12 cellular contexts compared by ENCODE assay signal in genomic region chr2:45892757-45893156, GRCh38.
DNase-seq lines count a peak whose midpoint lies in the region; ATAC-seq, FAIRE-seq and TF ChIP-seq lines count a peak whose summit lies in the region.
"Had no signal": no experiment of that assay in that cellular context is flagged by ENCODE, and none has a peak within 500 bp of the region (broad histone marks: within the 10 kb centered on the region; RNA-seq: fewer than 3 reads in every experiment).

No MANE protein-coding gene starts in this region.

- H3K9me3 ChIP-seq in right atrium auricular region (no peaks in the 10 kb centered on the region), left ventricle myocardium inferior (replicated peaks) (no peaks in the 10 kb centered on the region), upper lobe of left lung (no peaks in the 10 kb centered on the region)
- H3K9me3 ChIP-seq: heart left ventricle had no signal

- ATAC-seq in left cardiac atrium (peak; percentile 36 to 42), upper lobe of left lung (ENCODE audit: low FRiP score in 2 of 2) (peak in 1 of 2 donors; percentile 12)
- ATAC-seq: heart left ventricle had no signal

- no peak overlapping the region for H3K27ac ChIP-seq in right atrium auricular region
- no peak overlapping the region for H3K27ac ChIP-seq in left ventricle myocardium inferior (replicated peaks)
- peak overlapping the region; percentile 43 to 82 (median 76) for H3K27ac ChIP-seq in upper lobe of left lung
- H3K27ac ChIP-seq: heart left ventricle, KMS-11 had no signal

- no peak overlapping the region for H3K4me3 ChIP-seq in right atrium auricular region
- no peak overlapping the region for H3K4me3 ChIP-seq in left ventricle myocardium inferior
- H3K4me3 ChIP-seq in upper lobe of left lung, result peak overlapping the region in 1 of 4 donors; percentile 7
- H3K4me3 ChIP-seq: heart left ventricle had no signal

- intact Hi-C loops in left cardiac atrium (cut with DNase I), result no loop called here
- intact Hi-C loops in left ventricle myocardium inferior (cut with micrococcal nuclease), result no loop called here

- no peaks in the 10 kb centered on the region for H3K27me3 ChIP-seq in right atrium auricular region
- H3K27me3 ChIP-seq in left ventricle myocardium inferior (ENCODE audit: low read depth), result no peaks in the 10 kb centered on the region
- no peaks in the 10 kb centered on the region for H3K27me3 ChIP-seq in upper lobe of left lung
- H3K27me3 ChIP-seq: heart left ventricle had no signal

- H3K4me1 ChIP-seq in right atrium auricular region, result peaks cover 0 to 66% of the 10 kb centered on the region in 2 donors
- peaks cover 44% of the 10 kb centered on the region for H3K4me1 ChIP-seq in left ventricle myocardium inferior
- H3K4me1 ChIP-seq in upper lobe of left lung, result peaks cover 73 to 96% (median 76%) of the 10 kb centered on the region in 4 donors

- FAIRE-seq in GM12892 (lab: Jason Lieb, UNC), result no peak

- peak in 1 of 4 donors; percentile 36 for TF ChIP-seq EP300 in upper lobe of left lung (IDR thresholded peaks at IDR 0.05)

- TF ChIP-seq POLR2A in upper lobe of left lung (IDR thresholded peaks at IDR 0.05) (no peak), GM12892 (IDR thresholded peaks at IDR 0.05; ENCODE audit: low read depth, low read length) (no peak)

- H3K36me3 ChIP-seq in right atrium auricular region, result no peaks in the 10 kb centered on the region
- H3K36me3 ChIP-seq in left ventricle myocardium inferior, result no peaks in the 10 kb centered on the region
- H3K36me3 ChIP-seq in upper lobe of left lung, result no peaks in the 10 kb centered on the region
- H3K36me3 ChIP-seq: heart left ventricle had no signal

- 26 to 27% methylated on average over 6 to 7 of the region's 7 CpGs for WGBS in upper lobe of left lung, 2 donors

- TF ChIP-seq CTCF in right atrium auricular region (IDR thresholded peaks at IDR 0.05), result no peak
- TF ChIP-seq CTCF in left ventricle myocardium inferior (IDR thresholded peaks at IDR 0.05; ENCODE audit: borderline replicate concordance), result no peak
- TF ChIP-seq CTCF in upper lobe of left lung (IDR thresholded peaks at IDR 0.05), result no peak

- DNase-seq in left cardiac atrium (no peak), right atrium auricular region (ENCODE audit: low spot score) (no peak), NCI-H345 (lab: John Stamatoyannopoulos, UW) (peak; percentile 78), left ventricle myocardium inferior (peak; percentile 36), upper lobe of left lung (peak in 1 of 2 donors; percentile 75), GM12892 (ENCODE audit: insufficient read length) (no peak), SKM-1 treated with dmso at 0.1 percent for 144 hours (lab: John Stamatoyannopoulos, UW; ENCODE audit: unreplicated experiment) (no peak)
- DNase-seq in activated naive CD4-positive, alpha-beta T cell treated with anti-CD3 and anti-CD28 coated beads, Interleukin-2, amount 50 U/mL, for 16 hours, result no peak
- DNase-seq: activated CD4-positive, alpha-beta memory T cell treated with anti-CD3 and anti-CD28 coated beads for 36 hours; activated naive CD4-positive, alpha-beta T cell treated with Interleukin-2 at 50 U/mL for 16 hours had no signal

Comparison
In these comparisons a context has a peak if more than half of its experiments do, and no peak if none do; other contexts are left out.
1. DNase-seq: peak in NCI-H345 (single experiment) and left ventricle myocardium inferior (single experiment); none in left cardiac atrium (single experiment), right atrium auricular region (single experiment), GM12892 (single experiment), activated naive CD4-positive, alpha-beta T cell treated with anti-CD3 and anti-CD28 coated beads, Interleukin-2, amount 50 U/mL, for 16 hours (single experiment) and SKM-1 treated with dmso at 0.1 percent for 144 hours (single experiment).
2. H3K27ac ChIP-seq: peak in upper lobe of left lung (4 of 4); none in right atrium auricular region (0 of 2) and left ventricle myocardium inferior (single experiment).